18 cellular contexts compared by ENCODE assay signal in the genomic region with DNA sequence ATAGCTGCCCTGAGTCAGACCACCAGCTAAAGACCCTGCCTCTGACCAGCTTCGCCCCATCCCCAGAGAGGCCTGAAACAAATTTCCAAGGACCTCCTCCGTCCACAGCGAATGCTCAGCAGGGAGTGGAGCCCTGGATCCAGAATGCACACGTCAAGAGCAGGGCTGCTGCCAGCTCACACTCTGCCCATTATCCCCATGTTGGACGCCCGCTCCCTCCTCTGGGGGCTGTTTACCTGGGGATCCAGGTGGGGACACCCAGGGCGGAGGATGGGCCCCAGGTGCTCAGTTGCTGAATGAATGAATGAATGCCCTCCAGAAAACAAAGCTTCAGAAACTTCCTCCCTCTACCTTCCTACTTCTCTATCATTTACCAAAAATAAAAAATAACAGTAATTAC. TPM values are rescaled to one million over a fixed set of nuclear protein-coding genes. Genes with fewer than 3 reads are reported as not detected.
DNase-seq lines count a peak whose midpoint lies in the region; ATAC-seq, FAIRE-seq and TF ChIP-seq lines count a peak whose summit lies in the region.
"Had no signal": no experiment of that assay in that cellular context is flagged by ENCODE, and none has a peak within 500 bp of the region (broad histone marks: within the 10 kb centered on the region; RNA-seq: fewer than 3 reads in every experiment).

No MANE protein-coding gene starts in this region.

- no peak overlapping the region for H2AFZ ChIP-seq in H1 (ENCODE audit: low read length)

- H4K91ac ChIP-seq in H1 (replicated peaks; ENCODE audit: insufficient read length, low read length) = peak overlapping the region; percentile 54

- H3K9ac ChIP-seq in H1 (replicated peaks in 1 of 4; ENCODE audit: extremely low read depth in 1 of 4, low read depth in 3 of 4, low read length in 3 of 4) = no peak overlapping the region

- peaks cover 72% of the 10 kb centered on the region for H3K36me3 Mint-ChIP-seq in activated CD4-positive, alpha-beta memory T cell treated with anti-CD3 and anti-CD28 coated beads for 36 hours

- no peak overlapping the region for H3K4me2 ChIP-seq in H1 (ENCODE audit: insufficient read depth in 1 of 2, low read depth in 2 of 2, low read length in 2 of 2)

- 0 out of 2 replicates have a peak overlapping the region, but pooled peaks have one; percentile 28 for H2AK5ac ChIP-seq in H1 (ENCODE audit: low read depth, low read length)

- TF ChIP-seq POLR2A in H1 (IDR thresholded peaks at IDR 0.05; ENCODE audit: control extremely low read depth in 1 of 2, low read depth in 2 of 2, low read length in 2 of 2) = no peak

- peaks cover 17% of the 10 kb centered on the region for H3K79me1 ChIP-seq in H1 (ENCODE audit: low read depth, low read length)

- H3K36me3 ChIP-seq in H1 (ENCODE audit: control insufficient read depth in 2 of 4, insufficient read depth in 4 of 4, low read length in 3 of 4) = no peaks in the 10 kb centered on the region
- H3K36me3 ChIP-seq: breast epithelium, prostate gland had no signal

- H3K18ac ChIP-seq in H1 (ENCODE audit: extremely low read depth, low read length) = no peak overlapping the region

- no peak overlapping the region for H2BK5ac ChIP-seq in H1 (ENCODE audit: low read depth, low read length)

- no peaks in the 10 kb centered on the region for H3K27me3 Mint-ChIP-seq in activated CD4-positive, alpha-beta memory T cell treated with anti-CD3 and anti-CD28 coated beads for 36 hours

- 81% methylated on average over 7 of the region's 7 CpGs; no CpG with 5 or more reads in 1 of the 2 experiments for WGBS in H1 (ENCODE audit: extremely low coverage in 1 of 2, insufficient coverage in 1 of 2, insufficient read length in 1 of 2, insufficient replicate concordance in 2 of 2, low coverage in 1 of 2, low lambda C conversion rate in 2 of 2, missing lambda C conversion rate in 1 of 2), 2 experiments

- no peak overlapping the region for H3K27ac ChIP-seq in H1 (ENCODE audit: low read depth, low read length)
- H3K27ac ChIP-seq: breast epithelium, prostate gland had no signal

- H2BK15ac ChIP-seq in H1 (ENCODE audit: low read length) = peak overlapping the region; percentile 81; the same call in 1 of the 2 replicates

- peak; percentile 14 for DNase-seq in activated CD8-positive, alpha-beta memory T cell treated with anti-CD3 and anti-CD28 coated beads, Interleukin-2, amount 50 U/mL, for 4 hours
- no peak for DNase-seq in activated CD8-positive, alpha-beta memory T cell treated with anti-CD3 and anti-CD28 coated beads, Interleukin-2, amount 50 U/mL, for 48 hours
- DNase-seq in activated CD4-positive, alpha-beta memory T cell treated with anti-CD3 and anti-CD28 coated beads for 36 hours = peak; percentile 10
- DNase-seq in H1 (ENCODE audit: low read depth in 1 of 2, low spot score in 2 of 2) = no peak
- DNase-seq in stimulated activated naive CD8-positive, alpha-beta T cell treated with anti-CD3 and anti-CD28 coated beads, Interleukin-15, Interleukin-2, amounts not matched to agents 100 U/mL and 50 U/mL, for 24 hours = peak; percentile 10
- DNase-seq in NCI-H1694 (lab: John Stamatoyannopoulos, UW) = no peak
- DNase-seq in cerebellar nuclear complex (lab: John Stamatoyannopoulos, UW) = no peak
- no peak for DNase-seq in hepatic stellate cell (ENCODE audit: low spot score)
- DNase-seq: GOT3, NCI-H2081, NCI-H69, SIG-M5, T-helper 9 cell had no signal

- H3K9me3 ChIP-seq in H1 (ENCODE audit: insufficient read depth in 2 of 2, low read depth in 1 of 2, low read length in 1 of 2) = no peaks in the 10 kb centered on the region
- H3K9me3 ChIP-seq: breast epithelium, prostate gland had no signal

- H4K5ac ChIP-seq in H1 (ENCODE audit: insufficient read length, low read depth, low read length) = no peak overlapping the region

- peak overlapping the region; percentile 70 for H3K4me3 Mint-ChIP-seq in activated CD4-positive, alpha-beta memory T cell treated with anti-CD3 and anti-CD28 coated beads for 36 hours

- no peak overlapping the region for H3K14ac ChIP-seq in H1 (ENCODE audit: insufficient read length)

- H3K23me2 ChIP-seq in H1 (ENCODE audit: low read depth, low read length) = no peaks in the 10 kb centered on the region

- TF ChIP-seq CTCF in H1 (IDR thresholded peaks at IDR 0.05; ENCODE audit: control extremely low read depth in 1 of 3, insufficient read depth in 1 of 3, low read depth in 1 of 3, low read length in 3 of 3) = no peak

- H3K27me3 ChIP-seq in H1 (replicated peaks in 1 of 4; ENCODE audit: control insufficient read depth in 3 of 4, extremely low read depth in 1 of 4, insufficient read depth in 3 of 4, low read length in 3 of 4) = no peaks in the 10 kb centered on the region

- POLR2A ChIA-PET in activated CD4-positive, alpha-beta memory T cell treated with anti-CD3 and anti-CD28 coated beads for 36 hours (lab: Charles Lee) = interaction anchor here (0.6 to 3.1 kb wide), 7 partner anchors 8 to 54 kb away, joined by 3 to 22 read pairs (median 8); a partner anchor contains a TSS
- POLR2A ChIA-PET in H1 (lab: Charles Lee; ENCODE audit: partially characterized antibody) = interaction anchor here (0.7 to 2.4 kb wide), 3 partner anchors 9 to 15 kb away, joined by 3 to 8 read pairs (median 3); no protein-coding TSS in a partner anchor

- CTCF ChIA-PET in activated CD4-positive, alpha-beta memory T cell treated with anti-CD3 and anti-CD28 coated beads for 36 hours (lab: Charles Lee) = interaction anchor here (0.5 to 1.6 kb wide), 5 partner anchors 12 to 37 kb away, joined by 3 to 6 read pairs (median 4); no protein-coding TSS in a partner anchor
- CTCF ChIA-PET in H1 (lab: Charles Lee; ENCODE audit: partially characterized antibody) = interaction anchor here (1.0 to 2.7 kb wide), 6 partner anchors 9 to 65 kb away, joined by 3 to 12 read pairs (median 4); no protein-coding TSS in a partner anchor

- no peak overlapping the region for H2BK120ac ChIP-seq in H1 (replicated peaks; ENCODE audit: low read depth, low read length)

- no peak for FAIRE-seq in H1 (lab: Jason Lieb, UNC)
- FAIRE-seq: K562 had no signal

- TF ChIP-seq EP300 in H1 (IDR thresholded peaks at IDR 0.05; ENCODE audit: borderline replicate concordance in 1 of 2, low read depth in 2 of 2, low read length in 2 of 2) = no peak

- 0 out of 2 replicates have a peak overlapping the region, but pooled peaks have one; percentile 9 for H2BK12ac ChIP-seq in H1 (ENCODE audit: low read depth, low read length)

- peaks cover 0 to 51% of the 10 kb centered on the region in 2 experiments; a peak in 2 of 4 replicates for H3K79me2 ChIP-seq in H1 (ENCODE audit: control insufficient read depth in 1 of 2, insufficient read depth in 2 of 2, low read length in 2 of 2)

- no peak for TF ChIP-seq RAD21 in H1 (IDR thresholded peaks at IDR 0.05 in 1 of 2, conservative IDR thresholded peaks at IDR 0.05 in 1 of 2; ENCODE audit: low read depth in 2 of 2, low read length in 2 of 2)

- H4K8ac ChIP-seq in H1 (ENCODE audit: extremely low read depth, insufficient read depth, low read length) = no peak overlapping the region

- H3K4me1 ChIP-seq in H1 (replicated peaks in 1 of 4; ENCODE audit: control insufficient read depth in 3 of 4, insufficient read depth in 4 of 4, low read length in 3 of 4) = peaks cover 9 to 34% (median 18%) of the 10 kb centered on the region in 4 experiments
- H3K4me1 ChIP-seq: breast epithelium, prostate gland had no signal

- H3K27ac Mint-ChIP-seq in activated CD4-positive, alpha-beta memory T cell treated with anti-CD3 and anti-CD28 coated beads for 36 hours = peak overlapping the region; percentile 87

- no peak overlapping the region for H3K56ac ChIP-seq in H1 (replicated peaks; ENCODE audit: insufficient read length, low read depth, low read length)

- intact Hi-C loops in activated CD4-positive, alpha-beta memory T cell treated with anti-CD3 and anti-CD28 coated beads for 36 hours (cut with micrococcal nuclease) = loop anchor here (1.0 to 10.0 kb wide), 2 partner anchors 8 to 1121 kb away; a partner anchor contains a TSS

- no peak overlapping the region for H3K4ac ChIP-seq in H1 (replicated peaks; ENCODE audit: insufficient read length, low read depth, low read length)

- H3K4me3 ChIP-seq in H1 (ENCODE audit: extremely low read depth in 1 of 4, insufficient read depth in 2 of 4, low read depth in 3 of 4, low read length in 4 of 4) = no peak overlapping the region
- H3K4me3 ChIP-seq: breast epithelium, K562, prostate gland had no signal

- H3K9me3 Mint-ChIP-seq in activated CD4-positive, alpha-beta memory T cell treated with anti-CD3 and anti-CD28 coated beads for 36 hours = no peaks in the 10 kb centered on the region

- H3K4me1 Mint-ChIP-seq in activated CD4-positive, alpha-beta memory T cell treated with anti-CD3 and anti-CD28 coated beads for 36 hours (ENCODE audit: low read depth) = peaks cover 94% of the 10 kb centered on the region

- no peak overlapping the region for H2BK20ac ChIP-seq in H1 (ENCODE audit: low read length)

- ATAC-seq in stimulated activated naive CD8-positive, alpha-beta T cell treated with anti-CD3 and anti-CD28 coated beads, Interleukin-15, Interleukin-2, amounts not matched to agents 100 U/mL and 50 U/mL, for 24 hours = no peak
- ATAC-seq: K562 had no signal

- no peak overlapping the region for H3K23ac ChIP-seq in H1 (ENCODE audit: insufficient read length)

- no peaks in the 10 kb centered on the region for H4K20me1 ChIP-seq in H1 (replicated peaks in 1 of 2; ENCODE audit: control insufficient read depth in 1 of 2, insufficient read depth in 2 of 2, low read length in 2 of 2)

TF ChIP-seq in H1, 55 proteins besides CTCF, POLR2A, EP300 and RAD21:
- no peak for TF ChIP-seq TAF1 (IDR thresholded peaks at IDR 0.05; ENCODE audit: low read depth, low read length)
- TF ChIP-seq TEAD4 (IDR thresholded peaks at IDR 0.05; ENCODE audit: low read depth, low read length) = no peak
- no peak for TF ChIP-seq GABPA (IDR thresholded peaks at IDR 0.05; ENCODE audit: borderline replicate concordance, insufficient read depth, low read length)
- no peak for TF ChIP-seq CBX5 (IDR thresholded peaks at IDR 0.05; ENCODE audit: low read depth, low read length)
- TF ChIP-seq GTF2F1 (IDR thresholded peaks at IDR 0.05; ENCODE audit: borderline replicate concordance, low read depth, low read length) = no peak
- no peak for TF ChIP-seq POLR2AphosphoS5 (IDR thresholded peaks at IDR 0.05; ENCODE audit: low read depth, low read length)
- no peak for TF ChIP-seq SP1 (IDR thresholded peaks at IDR 0.05; ENCODE audit: low read depth, low read length)

RNA-seq across cellular contexts. Expression of a gene that starts 18.1 kb away (rescaled TPM):
- 10 to 100 TPM; 48.9 to 49.1 TPM for total RNA-seq in activated CD4-positive, alpha-beta memory T cell treated with anti-CD3 and anti-CD28 coated beads for 36 hours
- 5.9 TPM in 2 replicates for total RNA-seq in H1 (2021; fragmentation: NEBNext Ultra II Directional; extraction: Animal tissue kit (Norgen Biotek cat#: 25700))
- polyA plus RNA-seq in H1 (2011; rRNA removed) = 0.63 and 0.80 TPM in 2 replicates
- polyA plus RNA-seq in H1 (2011; cell fraction: cytosol; rRNA removed) = 0.85 TPM
- polyA plus RNA-seq in H1 (2011; cell fraction: nucleus; rRNA removed) = 1.5 TPM
- 1.1 to 2.2 TPM (median 1.2 TPM) in 4 replicates for polyA plus RNA-seq in H1 (2012, experiment 1 of 2)
- 0.22 TPM for polyA plus RNA-seq in H1 (2012, experiment 2 of 2)
- polyA plus RNA-seq in H1 (2013, experiment 1 of 2) = 2.1 TPM
- polyA plus RNA-seq in H1 (2013, experiment 2 of 2) = 2.1 TPM
- 1.7 and 1.9 TPM in 2 replicates for polyA minus RNA-seq in H1 (2011; rRNA and poly(A)+ RNA removed)
- polyA minus RNA-seq in H1 (2011; cell fraction: cytosol; rRNA and poly(A)+ RNA removed) = 3.2 TPM
- 4.1 TPM for polyA minus RNA-seq in H1 (2011; cell fraction: nucleus; rRNA and poly(A)+ RNA removed)
- total RNA-seq: OCI-LY7 had no signal
- polyA plus RNA-seq: AG04450, K562 had no signal

Comparison
In these comparisons a context has a peak if more than half of its experiments do, and no peak if none do; other contexts are left out.
1. DNase-seq: peak in activated CD8-positive, alpha-beta memory T cell treated with anti-CD3 and anti-CD28 coated beads, Interleukin-2, amount 50 U/mL, for 4 hours (single experiment), activated CD4-positive, alpha-beta memory T cell treated with anti-CD3 and anti-CD28 coated beads for 36 hours (single experiment) and stimulated activated naive CD8-positive, alpha-beta T cell treated with anti-CD3 and anti-CD28 coated beads, Interleukin-15, Interleukin-2, amounts not matched to agents 100 U/mL and 50 U/mL, for 24 hours (single experiment); none in activated CD8-positive, alpha-beta memory T cell treated with anti-CD3 and anti-CD28 coated beads, Interleukin-2, amount 50 U/mL, for 48 hours (single experiment), H1 (0 of 2), NCI-H1694 (single experiment), cerebellar nuclear complex (0 of 2) and hepatic stellate cell (single experiment).